Comparison of ENCODE assay signal across 15 cellular contexts in the genomic region with DNA sequence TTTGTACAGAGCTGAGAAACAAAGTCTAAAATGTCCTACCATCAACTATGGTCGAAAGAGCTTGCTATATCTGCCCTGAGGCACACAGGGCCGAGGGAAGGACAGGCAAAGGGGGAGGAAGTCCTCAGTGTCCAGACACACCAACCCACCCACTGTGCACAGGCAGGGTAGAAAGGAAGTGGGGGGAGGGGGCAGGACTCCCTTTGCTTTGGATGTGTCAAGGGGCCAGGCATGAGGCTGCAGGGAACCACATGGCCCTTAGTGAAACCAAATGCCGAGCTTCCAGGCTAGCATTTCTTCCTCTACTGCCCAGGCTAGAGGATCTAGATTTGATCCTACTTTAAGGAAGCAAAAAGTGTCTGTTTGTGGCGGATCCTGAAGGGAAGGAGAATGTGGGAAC. TPM values are rescaled to one million over a fixed set of nuclear protein-coding genes. Genes with fewer than 3 reads are reported as not detected.
A peak's percentile ranks its signal among the peaks of the same experiment; 100 is the strongest.
DNase-seq lines count a peak whose midpoint lies in the region; ATAC-seq and TF ChIP-seq lines count a peak whose summit lies in the region.
"Had no signal": no experiment of that assay in that cellular context is flagged by ENCODE, and none has a peak within 500 bp of the region (broad histone marks: within the 10 kb centered on the region; RNA-seq: fewer than 3 reads in every experiment).

No MANE protein-coding gene starts in this region.

- H3K36me3 Mint-ChIP-seq in activated T-cell treated with anti-CD3 and anti-CD28 coated beads, Interleukin-2, amount 50 U/mL, for 24 hours (ENCODE audit: low read depth): no peaks in the 10 kb centered on the region
- no peaks in the 10 kb centered on the region for H3K36me3 Mint-ChIP-seq in activated T-cell treated with anti-CD3 and anti-CD28 coated beads, Interleukin-2, amount 50 U/mL, for 72 hours (ENCODE audit: insufficient read depth in 2 of 2)

- H3K27me3 Mint-ChIP-seq in activated T-cell treated with anti-CD3 and anti-CD28 coated beads, Interleukin-2, amount 50 U/mL, for 24 hours: peaks cover 15% of the 10 kb centered on the region
- H3K27me3 Mint-ChIP-seq in activated T-cell treated with anti-CD3 and anti-CD28 coated beads, Interleukin-2, amount 50 U/mL, for 72 hours (ENCODE audit: low read depth): no peaks in the 10 kb centered on the region

- TF ChIP-seq CTCF in SK-N-SH (IDR thresholded peaks at IDR 0.05): no peak

- POLR2A ChIA-PET in SK-N-SH (lab: Yijun Ruan, JAX): interaction anchor here (0.7 to 1.6 kb wide), 9 partner anchors 11 to 48 kb away, joined by 3 to 9 read pairs (median 4); no protein-coding TSS in a partner anchor

- CTCF ChIA-PET in SK-N-SH (lab: Yijun Ruan, JAX): interaction anchor here (0.7 to 6.6 kb wide), 13 partner anchors 8 to 162 kb away, joined by 3 to 84 read pairs (median 4); no protein-coding TSS in a partner anchor

- no peaks in the 10 kb centered on the region for H3K79me2 ChIP-seq in SK-N-SH (ENCODE audit: insufficient read depth)

- H3F3A ChIP-seq in SK-N-SH (replicated peaks; ENCODE audit: insufficient read depth): no peaks in the 10 kb centered on the region

- WGBS in SK-N-SH (ENCODE audit: low lambda C conversion rate): 35% methylated on average over 4 of the region's 4 CpGs

- H3K4me1 Mint-ChIP-seq in activated T-cell treated with anti-CD3 and anti-CD28 coated beads, Interleukin-2, amount 50 U/mL, for 24 hours (ENCODE audit: low read depth): no peaks in the 10 kb centered on the region
- H3K4me1 Mint-ChIP-seq in activated T-cell treated with anti-CD3 and anti-CD28 coated beads, Interleukin-2, amount 50 U/mL, for 72 hours (ENCODE audit: low read depth): peaks cover 5% of the 10 kb centered on the region

- peak; percentile 20 for TF ChIP-seq RAD21 in SK-N-SH (IDR thresholded peaks at IDR 0.05; ENCODE audit: low read length)

- no peaks in the 10 kb centered on the region for H3K9me3 Mint-ChIP-seq in activated T-cell treated with anti-CD3 and anti-CD28 coated beads, Interleukin-2, amount 50 U/mL, for 24 hours
- H3K9me3 Mint-ChIP-seq in activated T-cell treated with anti-CD3 and anti-CD28 coated beads, Interleukin-2, amount 50 U/mL, for 72 hours: no peaks in the 10 kb centered on the region

- peak; percentile 15 for DNase-seq in activated T-cell treated with anti-CD3 and anti-CD28 coated beads, Interleukin-2, amount 50 U/mL, for 24 hours
- DNase-seq in activated T-cell treated with anti-CD3 and anti-CD28 coated beads, Interleukin-2, amount 50 U/mL, for 72 hours: no peak
- DNase-seq in SK-N-SH (peak; percentile 88), islet precursor cell (peak; percentile 89), smooth muscle cell of the brain vasculature (ENCODE audit: low read depth, low spot score) (peak; percentile 29), GDM1 (lab: John Stamatoyannopoulos, UW) (no peak), Kasumi-1 (lab: John Stamatoyannopoulos, UW) (no peak)
- DNase-seq: activated T-cell treated with anti-CD3 and anti-CD28 coated beads, Interleukin-2, amount 50 U/mL, for 48 hours; COR-L47; effector CD8-positive, alpha-beta T cell; NCI-H1092 treated with DMSO at 0.1 percent for 48 hours; stimulated activated CD4-positive, alpha-beta T cell treated with anti-CD3 and anti-CD28 coated beads, Interleukin-12 subunit alpha, Interleukin-12 subunit beta, amount 100 ng/mL, for 4 hours had no signal

- H3K27me3 ChIP-seq in SK-N-SH (ENCODE audit: insufficient read depth): peaks cover 6% of the 10 kb centered on the region; the same call in 1 of the 2 replicates
- H3K27me3 ChIP-seq: ovary had no signal

- no peak overlapping the region for H2AFZ ChIP-seq in SK-N-SH (ENCODE audit: low read depth)

- no peak for ATAC-seq in activated T-cell treated with anti-CD3 and anti-CD28 coated beads, Interleukin-2, amount 50 U/mL, for 72 hours (replicated peaks in 1 of 2)
- ATAC-seq in HG03469 (IDR thresholded peaks at IDR 0.05; ENCODE audit: unreplicated experiment): no peak
- ATAC-seq: A549 had no signal

- TF ChIP-seq EP300 in SK-N-SH (IDR thresholded peaks at IDR 0.05; ENCODE audit: borderline replicate concordance in 1 of 2, low read depth in 1 of 2, low read length in 1 of 2): peak in 1 of 2 experiments; percentile 65; a peak in 1 of 4 replicates

- H4K20me1 ChIP-seq in SK-N-SH (ENCODE audit: insufficient read depth): no peaks in the 10 kb centered on the region

- H3K4me3 Mint-ChIP-seq in activated T-cell treated with anti-CD3 and anti-CD28 coated beads, Interleukin-2, amount 50 U/mL, for 24 hours: no peak overlapping the region
- no peak overlapping the region for H3K4me3 Mint-ChIP-seq in activated T-cell treated with anti-CD3 and anti-CD28 coated beads, Interleukin-2, amount 50 U/mL, for 72 hours

- H3K4me1 ChIP-seq in SK-N-SH (ENCODE audit: control insufficient read depth in 1 of 2, insufficient read depth in 2 of 2, low read depth in 1 of 2, low read length in 1 of 2): peaks cover 0 to 92% of the 10 kb centered on the region in 2 experiments; a peak in 2 of 4 replicates
- H3K4me1 ChIP-seq: A549 had no signal

- H3K27ac Mint-ChIP-seq in activated T-cell treated with anti-CD3 and anti-CD28 coated beads, Interleukin-2, amount 50 U/mL, for 24 hours: no peak overlapping the region
- no peak overlapping the region for H3K27ac Mint-ChIP-seq in activated T-cell treated with anti-CD3 and anti-CD28 coated beads, Interleukin-2, amount 50 U/mL, for 72 hours

- no peaks in the 10 kb centered on the region for H3K36me3 ChIP-seq in SK-N-SH (replicated peaks in 1 of 2; ENCODE audit: control insufficient read depth in 1 of 2, insufficient read depth in 2 of 2, low read length in 1 of 2)
- H3K36me3 ChIP-seq: ovary had no signal

- H3K4me2 ChIP-seq in SK-N-SH: peak overlapping the region; percentile 24; the same call in 1 of the 2 replicates
- H3K4me2 ChIP-seq: A549 had no signal

- H3K9me2 ChIP-seq in SK-N-SH: no peaks in the 10 kb centered on the region

- no peaks in the 10 kb centered on the region for H3K9me3 ChIP-seq in SK-N-SH
- H3K9me3 ChIP-seq: A549, ovary had no signal

- no peak overlapping the region for H3K4me3 ChIP-seq in SK-N-SH (ENCODE audit: low read depth in 2 of 2, low read length in 1 of 2)
- H3K4me3 ChIP-seq: A549, ovary had no signal

- H3K9ac ChIP-seq in SK-N-SH: no peak overlapping the region

- peak overlapping the region in 1 of 2 experiments; percentile 89; a peak in 2 of 4 replicates for H3K27ac ChIP-seq in SK-N-SH (ENCODE audit: low read depth in 2 of 2, low read length in 1 of 2)
- H3K27ac ChIP-seq: A549, ovary had no signal

TF ChIP-seq in SK-N-SH, 30 proteins besides CTCF, POLR2A, EP300 and RAD21 (continues in another document):
- no peak for TF ChIP-seq IRF3 (IDR thresholded peaks at IDR 0.05; ENCODE audit: low read depth, low read length)
- TF ChIP-seq, protein P1, sequence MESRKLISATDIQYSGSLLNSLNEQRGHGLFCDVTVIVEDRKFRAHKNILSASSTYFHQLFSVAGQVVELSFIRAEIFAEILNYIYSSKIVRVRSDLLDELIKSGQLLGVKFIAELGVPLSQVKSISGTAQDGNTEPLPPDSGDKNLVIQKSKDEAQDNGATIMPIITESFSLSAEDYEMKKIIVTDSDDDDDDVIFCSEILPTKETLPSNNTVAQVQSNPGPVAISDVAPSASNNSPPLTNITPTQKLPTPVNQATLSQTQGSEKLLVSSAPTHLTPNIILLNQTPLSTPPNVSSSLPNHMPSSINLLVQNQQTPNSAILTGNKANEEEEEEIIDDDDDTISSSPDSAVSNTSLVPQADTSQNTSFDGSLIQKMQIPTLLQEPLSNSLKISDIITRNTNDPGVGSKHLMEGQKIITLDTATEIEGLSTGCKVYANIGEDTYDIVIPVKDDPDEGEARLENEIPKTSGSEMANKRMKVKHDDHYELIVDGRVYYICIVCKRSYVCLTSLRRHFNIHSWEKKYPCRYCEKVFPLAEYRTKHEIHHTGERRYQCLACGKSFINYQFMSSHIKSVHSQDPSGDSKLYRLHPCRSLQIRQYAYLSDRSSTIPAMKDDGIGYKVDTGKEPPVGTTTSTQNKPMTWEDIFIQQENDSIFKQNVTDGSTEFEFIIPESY (IDR thresholded peaks at IDR 0.05; ENCODE audit: borderline replicate concordance, low read depth): no peak
- no peak for TF ChIP-seq USF2 (IDR thresholded peaks at IDR 0.05; ENCODE audit: borderline replicate concordance, low read depth, low read length)
- TF ChIP-seq USF1 (IDR thresholded peaks at IDR 0.05; ENCODE audit: borderline replicate concordance, low read depth): no peak
- TF ChIP-seq GABPA (IDR thresholded peaks at IDR 0.05; ENCODE audit: low read depth): no peak
- peak; percentile 75 for TF ChIP-seq CHD2 (IDR thresholded peaks at IDR 0.05; ENCODE audit: low read length, partially characterized antibody)

RNA-seq across cellular contexts. Expression of gene KCNH2, which starts 28.6 kb away (rescaled TPM):
- total RNA-seq in activated T-cell treated with anti-CD3 and anti-CD28 coated beads, Interleukin-2, amount 50 U/mL, for 72 hours: under 1 TPM; 0.72 to 0.77 TPM
- 2.2 and 6.4 TPM in 2 replicates for polyA plus RNA-seq in SK-N-SH (2012; rRNA removed)
- 2.8 and 8.3 TPM in 2 replicates for polyA plus RNA-seq in SK-N-SH (2012; cell fraction: cytosol; rRNA removed)
- polyA plus RNA-seq in SK-N-SH (2012; cell fraction: nucleus; rRNA removed): 4.1 and 6.1 TPM in 2 replicates

RNA-seq across cellular contexts. Expression of gene NOS3, which starts 41.3 kb away (rescaled TPM):
- 1 to 10 TPM; 6.8 to 8.1 TPM for total RNA-seq in activated T-cell treated with anti-CD3 and anti-CD28 coated beads, Interleukin-2, amount 50 U/mL, for 72 hours
- 0.15 and 0.41 TPM in 2 replicates for polyA plus RNA-seq in SK-N-SH (2012; rRNA removed)
- polyA plus RNA-seq in SK-N-SH (2012; cell fraction: cytosol; rRNA removed): 0.01 and 0.24 TPM in 2 replicates
- polyA plus RNA-seq in SK-N-SH (2012; cell fraction: nucleus; rRNA removed): 0.09 and 0.13 TPM in 2 replicates

Comparison
In these comparisons a context has a peak if more than half of its experiments do, and no peak if none do; other contexts are left out.
1. DNase-seq: peak in activated T-cell treated with anti-CD3 and anti-CD28 coated beads, Interleukin-2, amount 50 U/mL, for 24 hours (single experiment), SK-N-SH (single experiment), islet precursor cell (single experiment) and smooth muscle cell of the brain vasculature (single experiment); none in activated T-cell treated with anti-CD3 and anti-CD28 coated beads, Interleukin-2, amount 50 U/mL, for 72 hours (0 of 2), GDM1 (single experiment) and Kasumi-1 (0 of 2).